9 cellular contexts compared by ENCODE assay signal in genomic region chr3:42979044-42979962, GRCh38. TPM values are rescaled to one million over a fixed set of nuclear protein-coding genes. Genes with fewer than 3 reads are reported as not detected.
A peak's percentile ranks its signal among the peaks of the same experiment; 100 is the strongest.
DNase-seq lines count a peak whose midpoint lies in the region; ATAC-seq and TF ChIP-seq lines count a peak whose summit lies in the region.
"Had no signal": no experiment of that assay in that cellular context is flagged by ENCODE, and none has a peak within 500 bp of the region (broad histone marks: within the 10 kb centered on the region; RNA-seq: fewer than 3 reads in every experiment).

TSS of gene GASK1A (plus strand) at chr3:42979311. CDS start at chr3:42979643, 332 bp downstream.

- no peaks in the 10 kb centered on the region for H3K27me3 ChIP-seq in ascending aorta
- H3K27me3 ChIP-seq in skeletal muscle satellite cell (ENCODE audit: control insufficient read depth, insufficient read depth, low read length): peaks cover 59% of the 10 kb centered on the region

- H3K4me3 ChIP-seq in ascending aorta (peak within 1 kb of the TSS; percentile 78 to 83), skeletal muscle satellite cell (ENCODE audit: low read length) (peak within 1 kb of the TSS; percentile 62)

- H3K9me3 ChIP-seq in ascending aorta (peaks cover 0 to 3% of the 10 kb centered on the region in 2 donors), skeletal muscle satellite cell (replicated peaks; ENCODE audit: low read length) (no peaks in the 10 kb centered on the region)

- H3K4me1 ChIP-seq in ascending aorta (peaks cover 0 to 9% of the 10 kb centered on the region in 2 donors), skeletal muscle satellite cell (ENCODE audit: control insufficient read depth, insufficient read depth, low read length) (peaks cover 6% of the 10 kb centered on the region)

- peak within 1 kb of the TSS; percentile 57 to 78 (median 65) for H3K4me3 Mint-ChIP-seq in immature natural killer cell
- H3K4me3 Mint-ChIP-seq: T-helper 1 cell treated with Interleukin-12 subunit alpha and Interleukin-12 subunit beta and Interleukin-4 antibody, amounts not matched to agents 30 μg/mL and 1 μg/mL, for 36 hours had no signal

- H3K36me3 ChIP-seq in ascending aorta (no peaks in the 10 kb centered on the region), skeletal muscle satellite cell (ENCODE audit: insufficient read depth, low read length) (no peaks in the 10 kb centered on the region)

- peaks cover 10 to 12% of the 10 kb centered on the region in 2 donors for H3K4me1 Mint-ChIP-seq in immature natural killer cell

- intact Hi-C loops in ascending aorta (cut with DNase I): loop anchor here (2.0 to 5.0 kb wide), 2 partner anchors 21 to 128 kb away; partner anchors contain the start of gene POMGNT2

- peaks cover 6 to 28% (median 25%) of the 10 kb centered on the region in 3 donors for H3K27me3 Mint-ChIP-seq in immature natural killer cell (ENCODE audit: low read depth in 3 of 3)

- peaks cover 0 to 7% (median 5%) of the 10 kb centered on the region in 3 donors for H3K36me3 Mint-ChIP-seq in immature natural killer cell

- H3K27ac ChIP-seq in ascending aorta: peak within 1 kb of the TSS in 1 of 2 donors; percentile 31

- H3K9ac ChIP-seq in skeletal muscle satellite cell (ENCODE audit: low read depth, low read length): no peak within 1 kb of the TSS

- no peak for TF ChIP-seq CTCF in ascending aorta (IDR thresholded peaks at IDR 0.05)

- ATAC-seq in HG02588 (IDR thresholded peaks at IDR 0.05; ENCODE audit: unreplicated experiment) (no peak), GM21526 (IDR thresholded peaks at IDR 0.05; ENCODE audit: low FRiP score, unreplicated experiment) (no peak)

- no peak within 1 kb of the TSS for H3K27ac Mint-ChIP-seq in immature natural killer cell
- H3K27ac Mint-ChIP-seq: T-helper 1 cell treated with Interleukin-12 subunit alpha and Interleukin-12 subunit beta and Interleukin-4 antibody, amounts not matched to agents 30 μg/mL and 1 μg/mL, for 36 hours had no signal

- peak within 1 kb of the TSS; percentile 87 for H3K4me2 ChIP-seq in skeletal muscle satellite cell (ENCODE audit: low read length)

- DNase-seq in GDM1 (lab: John Stamatoyannopoulos, UW) (peak; percentile 22), NCI-H526 treated with DMSO at 0.1 percent for 48 hours (lab: John Stamatoyannopoulos, UW) (peak; percentile 39), ascending aorta (ENCODE audit: low spot score in 2 of 2) (peak in 1 of 2 donors; percentile 76), immature natural killer cell (peak in 1 of 3 donors; percentile 0), superior temporal gyrus (ENCODE audit: extremely low spot score) (no peak)

- H3K9me3 Mint-ChIP-seq in immature natural killer cell: peaks cover 0 to 8% (median 7%) of the 10 kb centered on the region in 6 donors

RNA-seq across cellular contexts. Expression of gene GASK1A, which starts in this region (rescaled TPM):
- 25.8 TPM for total RNA-seq in ascending aorta
- not detected for polyA plus RNA-seq in immature natural killer cell
- total RNA-seq in skeletal muscle satellite cell (2012; rRNA removed): 0.51 and 0.66 TPM in 2 replicates
